In the genomic region with DNA sequence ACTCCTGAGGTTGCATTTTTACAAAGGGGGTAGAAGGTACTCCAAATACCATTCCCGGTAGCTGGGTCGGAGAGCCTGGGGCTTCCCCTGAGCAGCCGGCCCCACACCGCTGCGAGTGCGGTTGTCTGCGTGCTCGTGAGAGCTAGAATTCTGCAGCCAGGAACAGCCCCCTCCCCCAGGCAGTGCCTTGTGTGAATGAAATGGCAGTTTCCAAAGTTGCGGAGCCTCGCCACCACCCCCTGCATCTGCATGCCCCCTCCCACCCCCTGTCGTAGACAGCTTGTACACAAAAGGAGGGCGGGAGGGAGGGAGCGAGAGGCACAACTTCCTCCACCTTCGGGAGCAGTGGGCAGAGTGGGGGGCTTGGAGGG, we compare ENCODE assay signal across 8 cellular contexts. TPM values are rescaled to one million over a fixed set of nuclear protein-coding genes. Genes with fewer than 3 reads are reported as not detected.
A peak's percentile ranks its signal among the peaks of the same experiment; 100 is the strongest.
DNase-seq lines count a peak whose midpoint lies in the region; ATAC-seq and TF ChIP-seq lines count a peak whose summit lies in the region.

No MANE protein-coding gene starts in this region.

- peaks cover 18% of the 10 kb centered on the region for H3K79me2 ChIP-seq in MM.1S (ENCODE audit: low read length)
- peaks cover 27% of the 10 kb centered on the region for H3K79me2 ChIP-seq in trophoblast cell (ENCODE audit: control insufficient read depth, insufficient read depth, low read length, poor library complexity)

- POLR2A ChIA-PET in Caco-2 (lab: Charles Lee), result interaction anchor here (1.0 kb wide), 1 partner anchor 452 kb away, joined by 5 read pairs; no protein-coding TSS in a partner anchor

- no peak for TF ChIP-seq EP300 in esophagus muscularis mucosa (IDR thresholded peaks at IDR 0.05)

- TF ChIP-seq CTCF in Caco-2 (IDR thresholded peaks at IDR 0.05; ENCODE audit: insufficient read depth in 1 of 2, low read depth in 1 of 2, low read length in 1 of 2, severe bottlenecking in 1 of 2, unreplicated experiment in 1 of 2), result no peak
- no peak for TF ChIP-seq CTCF in MM.1S (IDR thresholded peaks at IDR 0.05; ENCODE audit: low read length)
- no peak for TF ChIP-seq CTCF in esophagus muscularis mucosa (IDR thresholded peaks at IDR 0.05)

- peak overlapping the region; percentile 33 for H3K27ac Mint-ChIP-seq in Caco-2 (ENCODE audit: unreplicated experiment)

- intact Hi-C loops in Caco-2 (cut with micrococcal nuclease; ENCODE audit: unreplicated experiment) (loop anchor here (2.0 to 5.0 kb wide), 9 partner anchors 46 to 816 kb away; no protein-coding TSS in a partner anchor), esophagus muscularis mucosa (cut with DNase I) (loop anchor here (10.0 kb wide), 1 partner anchor 343 kb away; no protein-coding TSS in a partner anchor)

- H2BK120ac ChIP-seq in trophoblast cell (ENCODE audit: insufficient read depth, low read length, poor library complexity), result no peak overlapping the region

- CTCF ChIA-PET in Caco-2 (lab: Charles Lee), result interaction anchor here (0.6 to 1.7 kb wide), 3 partner anchors 78 to 377 kb away, joined by 3 to 5 read pairs (median 4); no protein-coding TSS in a partner anchor

- 0% methylated on average over 8 of the region's 14 CpGs for WGBS in esophagus muscularis mucosa
- WGBS in trophoblast cell (ENCODE audit: extremely low coverage, insufficient coverage, insufficient read length), result no CpG with 5 or more reads among the region's 14 CpGs

- H3K4me1 Mint-ChIP-seq in Caco-2 (ENCODE audit: low read depth, unreplicated experiment), result peaks cover 18% of the 10 kb centered on the region

- H3K4me3 ChIP-seq in Caco-2 (ENCODE audit: low read depth, low read length) (peak overlapping the region; percentile 75), MM.1S (ENCODE audit: low read length) (peak overlapping the region; percentile 85), esophagus muscularis mucosa (peak overlapping the region; percentile 47 to 63 (median 51)), trophoblast cell (ENCODE audit: low read depth, low read length) (peak overlapping the region; percentile 92)

- DNase-seq in Caco-2, result peak; percentile 67 to 73
- DNase-seq in MM.1S, result peak; percentile 25
- no peak for DNase-seq in esophagus muscularis mucosa (ENCODE audit: extremely low spot score)
- peak; percentile 64 to 66 for DNase-seq in trophoblast cell
- DNase-seq in NK-92 (lab: John Stamatoyannopoulos, UW; ENCODE audit: unreplicated experiment), result no peak
- DNase-seq in NCI-H1930 (lab: John Stamatoyannopoulos, UW), result no peak
- DNase-seq in LoVo (ENCODE audit: low spot score), result no peak

- H3K9me3 ChIP-seq in Caco-2 (no peaks in the 10 kb centered on the region), MM.1S (replicated peaks; ENCODE audit: insufficient read depth, low read length) (no peaks in the 10 kb centered on the region), esophagus muscularis mucosa (no peaks in the 10 kb centered on the region), trophoblast cell (ENCODE audit: insufficient read depth, low read depth, low read length) (no peaks in the 10 kb centered on the region)

- no peak overlapping the region for H2BK12ac ChIP-seq in trophoblast cell (ENCODE audit: low read length)

- no peak overlapping the region for H3K23ac ChIP-seq in trophoblast cell (ENCODE audit: low read length)

- peak overlapping the region; percentile 57 for H4K8ac ChIP-seq in trophoblast cell (ENCODE audit: low read depth, low read length)

- H3K9ac ChIP-seq in MM.1S (ENCODE audit: low read length) (peak overlapping the region; percentile 52; the same call in 1 of the 2 replicates), trophoblast cell (ENCODE audit: low read length) (peak overlapping the region; percentile 82)

- H3K27me3 Mint-ChIP-seq in Caco-2 (ENCODE audit: insufficient read depth, unreplicated experiment), result no peaks in the 10 kb centered on the region

- H3K27me3 ChIP-seq in Caco-2 (replicated peaks; ENCODE audit: control insufficient read depth, insufficient read depth, low read length) (no peaks in the 10 kb centered on the region), MM.1S (replicated peaks; ENCODE audit: insufficient read depth, low read length) (no peaks in the 10 kb centered on the region), esophagus muscularis mucosa (peaks cover 0 to 60% (median 20%) of the 10 kb centered on the region in 4 donors), trophoblast cell (ENCODE audit: insufficient read depth, low read length) (no peaks in the 10 kb centered on the region)

- peak overlapping the region; percentile 85 for H3K4me3 Mint-ChIP-seq in Caco-2 (ENCODE audit: unreplicated experiment)

- H3F3A ChIP-seq in MM.1S (ENCODE audit: insufficient read depth, low read length), result 0 out of 2 replicates have a peak, but pooled peaks cover 4% of the 10 kb centered on the region

- H3K14ac ChIP-seq in trophoblast cell (ENCODE audit: low read length), result peak overlapping the region; percentile 85

- TF ChIP-seq POLR2A in esophagus muscularis mucosa (IDR thresholded peaks at IDR 0.05; ENCODE audit: low read depth), result no peak

- H3K27ac ChIP-seq in MM.1S (ENCODE audit: low read length) (no peak overlapping the region), esophagus muscularis mucosa (replicated peaks in 1 of 4) (no peak overlapping the region), trophoblast cell (ENCODE audit: low read depth, low read length) (peak overlapping the region; percentile 86)

- no peak overlapping the region for H2AK5ac ChIP-seq in trophoblast cell (ENCODE audit: low read length)

- H3K4me1 ChIP-seq in Caco-2 (peaks cover 19% of the 10 kb centered on the region), MM.1S (ENCODE audit: low read length) (0 out of 2 replicates have a peak, but pooled peaks cover 4% of the 10 kb centered on the region), esophagus muscularis mucosa (peaks cover 41 to 49% (median 47%) of the 10 kb centered on the region in 4 donors), trophoblast cell (ENCODE audit: control insufficient read depth in 1 of 2, insufficient read depth in 2 of 2, low read length in 2 of 2) (peaks cover 5 to 10% of the 10 kb centered on the region in 2 experiments)

- peak overlapping the region; percentile 35 for H2BK5ac ChIP-seq in trophoblast cell (ENCODE audit: low read depth, low read length, poor library complexity)

- ATAC-seq in GM19467 (IDR thresholded peaks at IDR 0.05; ENCODE audit: unreplicated experiment), result no peak

- H3K9me3 Mint-ChIP-seq in Caco-2 (ENCODE audit: unreplicated experiment), result no peaks in the 10 kb centered on the region

- no TSS peak for BruUV-seq in Caco-2 (replicated peaks; lab: Mats Ljungman, UMichigan)

- H3K4me2 ChIP-seq in MM.1S (ENCODE audit: low read depth, low read length) (peak overlapping the region; percentile 82), trophoblast cell (ENCODE audit: low read length) (peak overlapping the region; percentile 99)

- H4K91ac ChIP-seq in trophoblast cell (ENCODE audit: low read depth, low read length), result peak overlapping the region; percentile 80

- peaks cover 46% of the 10 kb centered on the region for H3K36me3 Mint-ChIP-seq in Caco-2 (ENCODE audit: insufficient read depth, unreplicated experiment)

- no peak overlapping the region for H4K12ac ChIP-seq in trophoblast cell (ENCODE audit: low read depth, low read length)

- H2AFZ ChIP-seq in MM.1S (ENCODE audit: low read length), result peak overlapping the region; percentile 85; the same call in 1 of the 2 replicates
- H2AFZ ChIP-seq in trophoblast cell (ENCODE audit: insufficient read depth, low read length, poor library complexity), result no peak overlapping the region

- H3K9me2 ChIP-seq in MM.1S (replicated peaks; ENCODE audit: insufficient read depth, low read length), result no peaks in the 10 kb centered on the region

- H3K18ac ChIP-seq in trophoblast cell (ENCODE audit: low read length), result peak overlapping the region; percentile 86

- H3K36me3 ChIP-seq in Caco-2 (ENCODE audit: control insufficient read depth, insufficient read depth, low read length) (peaks cover 5% of the 10 kb centered on the region), MM.1S (replicated peaks; ENCODE audit: insufficient read depth, low read length) (no peaks in the 10 kb centered on the region), esophagus muscularis mucosa (no peaks in the 10 kb centered on the region), trophoblast cell (ENCODE audit: control insufficient read depth in 1 of 2, insufficient read depth in 2 of 2, low read length in 2 of 2) (peaks cover 10 to 18% of the 10 kb centered on the region in 2 experiments)

- peaks cover 29% of the 10 kb centered on the region for H3K79me1 ChIP-seq in trophoblast cell (ENCODE audit: low read length)

- H3K4ac ChIP-seq in trophoblast cell (ENCODE audit: low read depth, low read length), result peak overlapping the region; percentile 100

- H4K20me1 ChIP-seq in MM.1S (ENCODE audit: insufficient read depth, low read length), result no peaks in the 10 kb centered on the region

RNA-seq across cellular contexts. Expression of gene MYCN, which starts 1.1 kb away (rescaled TPM):
- total RNA-seq in Caco-2 (2022) (46.6 and 54.4 TPM in 2 replicates), esophagus muscularis mucosa (1 to 10 TPM in 2 of 4 donors, under 1 TPM in 2; 0.83 to 1.2 (median 1.1) TPM)
- polyA plus RNA-seq in trophoblast cell (2013), result 104 and 113 TPM in 2 replicates

Comparison
In these comparisons a context has a peak if more than half of its experiments do, and no peak if none do; other contexts are left out.
1. DNase-seq: peak in Caco-2 (2 of 2), MM.1S (single experiment) and trophoblast cell (2 of 2); none in esophagus muscularis mucosa (single experiment), NK-92 (single experiment), NCI-H1930 (0 of 2) and LoVo (single experiment).
2. RNA of gene MYCN, which starts 1.1 kb away (total RNA-seq): 46.6 to 54.4 TPM in Caco-2; 0.83 to 1.2 TPM in esophagus muscularis mucosa; every median in the first group is over 10 times any median in the second.
3. Peak in every context shown above with its lines, with median percentiles within 50 percentile points of each other: H3K4me3 ChIP-seq.